ENCODE assay signal across 16 cellular contexts in genomic region chr11:69127091-69127850, GRCh38. TPM values are rescaled to one million over a fixed set of nuclear protein-coding genes. Genes with fewer than 3 reads are reported as not detected.
"Had no signal": no experiment of that assay in that cellular context is flagged by ENCODE, and none has a peak within 500 bp of the region (broad histone marks: within the 10 kb centered on the region; RNA-seq: fewer than 3 reads in every experiment).

No MANE protein-coding gene starts in this region.

- H3K4me3 Mint-ChIP-seq: activated B cell treated with CpG ODN at 0.5 μM for 24 hours; activated naive CD4-positive, alpha-beta T cell treated with anti-CD3 and anti-CD28 coated beads, Interleukin-2, amount 50 U/mL, for 24 hours; naive thymus-derived CD4-positive, alpha-beta T cell; stimulated activated memory B cell treated with anti-CD40 and anti-IgM and Interleukin-4, amounts not matched to agents 10 μg/mL and 1 μg/mL and 100 μg/mL, for 72 hours; T-helper 1 cell treated with Interleukin-12 subunit alpha and Interleukin-12 subunit beta and Interleukin-4 antibody, amounts not matched to agents 30 μg/mL and 1 μg/mL, for 36 hours had no signal

- DNase-seq: activated B cell treated with CpG ODN at 0.5 μM for 24 hours; activated effector memory CD4-positive, alpha-beta T cell treated with Interleukin-2 at 50 U/mL for 16 hours; activated T-cell treated with anti-CD3 and anti-CD28 coated beads, Interleukin-2, amount 50 U/mL, for 1 hour; esophagus squamous epithelium; foreskin melanocyte; naive thymus-derived CD4-positive, alpha-beta T cell; right lobe of liver; stimulated activated CD4-positive, alpha-beta T cell treated with anti-CD3 and anti-CD28 coated beads, Interleukin-1b, Interleukin-23, amount 100 ng/mL, for 48 hours; trophoblast cell had no signal

- H3K4me3 ChIP-seq: breast epithelium, esophagus squamous epithelium, right lobe of liver had no signal

- H3K27me3 ChIP-seq: breast epithelium, esophagus squamous epithelium, right lobe of liver had no signal

- H3K27me3 Mint-ChIP-seq: activated B cell treated with CpG ODN at 0.5 μM for 24 hours; activated naive CD4-positive, alpha-beta T cell treated with anti-CD3 and anti-CD28 coated beads, Interleukin-2, amount 50 U/mL, for 24 hours; naive thymus-derived CD4-positive, alpha-beta T cell; progenitor cell of endocrine pancreas; stimulated activated memory B cell treated with anti-CD40 and anti-IgM and Interleukin-4, amounts not matched to agents 10 μg/mL and 1 μg/mL and 100 μg/mL, for 72 hours had no signal

- H3K9me3 ChIP-seq: breast epithelium, neutrophil, right lobe of liver had no signal

- H3K27ac Mint-ChIP-seq: activated B cell treated with CpG ODN at 0.5 μM for 24 hours; activated naive CD4-positive, alpha-beta T cell treated with anti-CD3 and anti-CD28 coated beads, Interleukin-2, amount 50 U/mL, for 24 hours; progenitor cell of endocrine pancreas; stimulated activated memory B cell treated with anti-CD40 and anti-IgM and Interleukin-4, amounts not matched to agents 10 μg/mL and 1 μg/mL and 100 μg/mL, for 72 hours; T-helper 1 cell treated with Interleukin-12 subunit alpha and Interleukin-12 subunit beta and Interleukin-4 antibody, amounts not matched to agents 30 μg/mL and 1 μg/mL, for 36 hours had no signal

- H3K27ac ChIP-seq: breast epithelium, esophagus squamous epithelium, neutrophil, right lobe of liver had no signal

- ATAC-seq: naive thymus-derived CD4-positive, alpha-beta T cell; right lobe of liver; stimulated activated memory B cell treated with anti-CD40 and anti-IgM and Interleukin-4, amounts not matched to agents 10 μg/mL and 1 μg/mL and 100 μg/mL, for 72 hours had no signal

- H3K36me3 ChIP-seq: breast epithelium, esophagus squamous epithelium, neutrophil, right lobe of liver had no signal

RNA-seq across cellular contexts. Expression of gene SMIM38, which starts 28.5 kb away (rescaled TPM):
- total RNA-seq: kidney epithelial cell, right lobe of liver had no signal
- polyA plus RNA-seq: naive thymus-derived CD4-positive, alpha-beta T cell had no signal
